8 cellular contexts compared by ENCODE assay signal in the genomic region with DNA sequence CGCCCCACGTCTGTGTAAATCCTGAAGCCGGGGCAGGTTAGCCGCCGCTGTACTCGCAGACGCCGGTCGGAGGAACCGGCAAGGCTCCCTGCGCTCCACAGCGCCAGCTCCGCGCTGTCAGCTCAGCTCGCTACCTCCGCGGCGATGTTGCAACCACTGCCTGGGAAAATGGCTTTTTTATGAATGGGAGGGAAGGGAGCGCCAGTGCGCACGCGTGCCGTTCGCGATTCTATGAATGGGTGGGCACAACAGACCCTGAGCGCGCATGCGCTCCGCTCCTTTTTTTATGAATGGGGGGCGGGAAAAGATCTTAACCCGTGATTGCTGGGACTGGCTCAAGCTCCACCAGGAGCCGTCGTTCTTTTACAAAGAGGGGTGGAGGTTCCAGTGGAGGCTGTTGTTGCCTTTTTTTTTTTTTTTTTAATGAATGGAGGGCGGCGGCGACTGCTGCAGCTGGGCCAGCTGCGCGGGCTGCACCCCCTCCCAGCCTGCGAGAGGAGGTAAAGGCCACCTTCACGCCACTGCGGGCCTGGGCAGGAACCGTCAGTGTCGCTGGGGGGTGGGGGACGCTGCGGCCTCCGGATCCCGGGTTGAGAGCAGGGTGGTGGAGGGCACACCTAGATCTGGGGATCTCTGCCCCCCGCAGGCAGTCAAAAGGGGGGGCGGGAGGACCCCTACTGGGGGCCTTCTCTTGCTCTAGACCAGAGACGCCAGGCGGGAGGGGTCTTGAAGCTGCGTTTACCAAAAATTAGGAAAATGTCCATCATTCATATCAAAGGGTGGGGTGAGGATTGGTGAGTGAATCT. TPM values are rescaled to one million over a fixed set of nuclear protein-coding genes. Genes with fewer than 3 reads are reported as not detected.
DNase-seq lines count a peak whose midpoint lies in the region; ATAC-seq and TF ChIP-seq lines count a peak whose summit lies in the region.

A gene with protein sequence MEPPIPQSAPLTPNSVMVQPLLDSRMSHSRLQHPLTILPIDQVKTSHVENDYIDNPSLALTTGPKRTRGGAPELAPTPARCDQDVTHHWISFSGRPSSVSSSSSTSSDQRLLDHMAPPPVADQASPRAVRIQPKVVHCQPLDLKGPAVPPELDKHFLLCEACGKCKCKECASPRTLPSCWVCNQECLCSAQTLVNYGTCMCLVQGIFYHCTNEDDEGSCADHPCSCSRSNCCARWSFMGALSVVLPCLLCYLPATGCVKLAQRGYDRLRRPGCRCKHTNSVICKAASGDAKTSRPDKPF (minus strand): TSS at position 151 of the 806 bp plus-strand sequence. CDS start 9,913 bp downstream, outside the sequence.

- H3K27me3 ChIP-seq in right lobe of liver: no peaks in the 10 kb centered on the region

- no peaks in the 10 kb centered on the region for H3K9me3 ChIP-seq in right lobe of liver

- ATAC-seq in GM19372 (IDR thresholded peaks at IDR 0.05; ENCODE audit: low read depth, unreplicated experiment): peak; percentile 70
- ATAC-seq in HG03558 (IDR thresholded peaks at IDR 0.05; ENCODE audit: extremely low read depth, unreplicated experiment): peak; percentile 59
- peak; percentile 77 to 83 (median 80) for ATAC-seq in right lobe of liver

- intact Hi-C loops in activated CD4-positive, alpha-beta memory T cell treated with anti-CD3 and anti-CD28 coated beads for 36 hours (cut with micrococcal nuclease): loop anchor here (1.0 to 10.0 kb wide), 6 partner anchors 32 to 310 kb away; a partner anchor contains a TSS
- intact Hi-C loops in right lobe of liver (cut with DNase I): no loop called here

- no peaks in the 10 kb centered on the region for H3K36me3 Mint-ChIP-seq in activated CD4-positive, alpha-beta memory T cell treated with anti-CD3 and anti-CD28 coated beads for 36 hours

- peaks cover 0 to 42% (median 10%) of the 10 kb centered on the region in 4 donors for H3K4me1 ChIP-seq in right lobe of liver

- CTCF ChIA-PET in activated CD4-positive, alpha-beta memory T cell treated with anti-CD3 and anti-CD28 coated beads for 36 hours (lab: Charles Lee): interaction anchor here (0.9 to 3.0 kb wide), 9 partner anchors 9 to 632 kb away, joined by 3 to 14 read pairs (median 4); no protein-coding TSS in a partner anchor

- 2% methylated on average over 26 of the region's 52 CpGs for WGBS in right lobe of liver (ENCODE audit: insufficient coverage, low coverage, low lambda C conversion rate, missing lambda C conversion rate)

- peak within 1 kb of the TSS; percentile 78 for H3K4me3 Mint-ChIP-seq in activated CD4-positive, alpha-beta memory T cell treated with anti-CD3 and anti-CD28 coated beads for 36 hours

- no peak within 1 kb of the TSS for H3K27ac Mint-ChIP-seq in activated CD4-positive, alpha-beta memory T cell treated with anti-CD3 and anti-CD28 coated beads for 36 hours

- TF ChIP-seq CTCF in C4-2B (conservative IDR thresholded peaks at IDR 0.05) (peak; percentile 43), right lobe of liver (IDR thresholded peaks at IDR 0.05) (peak in 2 of 4 donors; percentile 6 to 15)

- H3K9me3 Mint-ChIP-seq in activated CD4-positive, alpha-beta memory T cell treated with anti-CD3 and anti-CD28 coated beads for 36 hours: no peaks in the 10 kb centered on the region

- peak within 1 kb of the TSS; percentile 63 to 97 (median 79) for H3K4me3 ChIP-seq in right lobe of liver

- H3K36me3 ChIP-seq in right lobe of liver: no peaks in the 10 kb centered on the region

- POLR2A ChIA-PET in activated CD4-positive, alpha-beta memory T cell treated with anti-CD3 and anti-CD28 coated beads for 36 hours (lab: Charles Lee): interaction anchor here (0.6 to 1.3 kb wide), 2 partner anchors 32 to 86 kb away, joined by 3 to 4 read pairs; no protein-coding TSS in a partner anchor

- peak; percentile 94 for TF ChIP-seq POLR2A in right lobe of liver (IDR thresholded peaks at IDR 0.05)

- H3K4me1 Mint-ChIP-seq in activated CD4-positive, alpha-beta memory T cell treated with anti-CD3 and anti-CD28 coated beads for 36 hours (ENCODE audit: low read depth): peaks cover 26% of the 10 kb centered on the region

- peaks cover 48% of the 10 kb centered on the region for H3K27me3 Mint-ChIP-seq in activated CD4-positive, alpha-beta memory T cell treated with anti-CD3 and anti-CD28 coated beads for 36 hours

- H3K27ac ChIP-seq in C4-2B: no peak within 1 kb of the TSS
- peak within 1 kb of the TSS; percentile 66 to 93 (median 88) for H3K27ac ChIP-seq in right lobe of liver

- DNase-seq in NCI-H748 (lab: John Stamatoyannopoulos, UW; ENCODE audit: unreplicated experiment) (peak; percentile 97), ecto neural progenitor cell (ENCODE audit: low spot score) (peak; percentile 97), right lobe of liver (peak; percentile 94 to 95 (median 95))
- DNase-seq in activated CD4-positive, alpha-beta memory T cell treated with anti-CD3 and anti-CD28 coated beads for 36 hours: peak; percentile 94
- DNase-seq in stimulated activated CD4-positive, alpha-beta T cell treated with anti-CD3 and anti-CD28 coated beads, Interleukin-4, amount 100 ng/mL, for 24 hours: peak; percentile 90

RNA-seq across cellular contexts. Expression of the gene that starts here (rescaled TPM):
- total RNA-seq in activated CD4-positive, alpha-beta memory T cell treated with anti-CD3 and anti-CD28 coated beads for 36 hours: 1 to 10 TPM; 1.1 to 1.2 TPM
- total RNA-seq in right lobe of liver: 10 to 100 TPM in 2 of 6 experiments, 1 to 10 TPM in 4; 3.9 to 11.6 (median 7.3) TPM
